8 cellular contexts compared by ENCODE assay signal in the genomic region with DNA sequence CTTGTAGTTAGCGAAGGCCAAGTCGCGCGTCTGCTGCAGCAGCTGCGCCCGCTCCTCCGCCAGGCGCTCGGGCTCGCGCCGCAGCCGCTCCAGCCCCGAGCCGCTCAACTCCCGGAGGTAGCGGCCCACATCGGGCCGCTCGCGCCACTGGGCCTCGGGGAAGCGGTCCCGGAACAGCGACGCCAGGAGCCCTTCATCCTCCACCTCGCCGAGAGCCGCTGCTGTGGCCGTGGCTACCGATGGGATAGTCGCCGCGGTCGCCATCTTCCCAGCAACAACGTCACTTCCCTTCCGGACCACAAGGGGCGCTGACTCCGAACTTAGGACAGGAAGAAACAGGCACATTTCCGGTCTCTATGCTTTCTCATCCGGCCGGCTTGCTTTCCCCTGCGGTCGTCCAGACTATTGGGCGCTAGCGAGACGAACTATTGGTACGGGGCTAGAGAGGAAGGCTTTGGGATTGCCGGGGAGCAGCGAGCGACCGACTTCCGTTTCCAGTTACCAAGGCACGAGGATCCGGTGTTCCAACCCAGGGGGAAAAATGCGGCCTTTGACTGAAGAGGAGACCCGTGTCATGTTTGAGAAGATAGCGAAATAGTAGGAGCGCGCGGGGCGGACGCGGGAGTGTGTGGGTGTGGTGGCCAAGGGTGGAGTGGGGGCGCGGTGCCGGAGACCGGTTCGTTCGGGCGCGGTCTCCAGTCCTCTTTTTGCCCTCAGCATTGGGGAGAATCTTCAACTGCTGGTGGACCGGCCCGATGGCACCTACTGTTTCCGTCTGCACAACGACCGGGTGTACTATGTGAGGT. TPM values are rescaled to one million over a fixed set of nuclear protein-coding genes. Genes with fewer than 3 reads are reported as not detected.
DNase-seq lines count a peak whose midpoint lies in the region; ATAC-seq and TF ChIP-seq lines count a peak whose summit lies in the region.

A gene with protein sequence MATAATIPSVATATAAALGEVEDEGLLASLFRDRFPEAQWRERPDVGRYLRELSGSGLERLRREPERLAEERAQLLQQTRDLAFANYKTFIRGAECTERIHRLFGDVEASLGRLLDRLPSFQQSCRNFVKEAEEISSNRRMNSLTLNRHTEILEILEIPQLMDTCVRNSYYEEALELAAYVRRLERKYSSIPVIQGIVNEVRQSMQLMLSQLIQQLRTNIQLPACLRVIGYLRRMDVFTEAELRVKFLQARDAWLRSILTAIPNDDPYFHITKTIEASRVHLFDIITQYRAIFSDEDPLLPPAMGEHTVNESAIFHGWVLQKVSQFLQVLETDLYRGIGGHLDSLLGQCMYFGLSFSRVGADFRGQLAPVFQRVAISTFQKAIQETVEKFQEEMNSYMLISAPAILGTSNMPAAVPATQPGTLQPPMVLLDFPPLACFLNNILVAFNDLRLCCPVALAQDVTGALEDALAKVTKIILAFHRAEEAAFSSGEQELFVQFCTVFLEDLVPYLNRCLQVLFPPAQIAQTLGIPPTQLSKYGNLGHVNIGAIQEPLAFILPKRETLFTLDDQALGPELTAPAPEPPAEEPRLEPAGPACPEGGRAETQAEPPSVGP (minus strand): TSS at position 276 of the 806 bp plus-strand sequence. CDS start 12 bp downstream, at position 264.
A gene (plus strand): TSS at position 484 of the 806 bp plus-strand sequence. CDS start 58 bp downstream, at position 542.

- TF ChIP-seq CTCF in colonic mucosa (IDR thresholded peaks at IDR 0.05): peak; percentile 84

- H3K4me3 Mint-ChIP-seq in activated CD4-positive, alpha-beta T cell treated with anti-CD3 and anti-CD28 coated beads, Interleukin-2, amount 10 ng/mL, durations not matched to agents 24 days and 14 days: peak within 1 kb of the TSS; percentile 98

- H3K9me3 ChIP-seq in colonic mucosa: no peaks in the 10 kb centered on the region

- no peaks in the 10 kb centered on the region for H3K27me3 ChIP-seq in colonic mucosa
- H3K27me3 ChIP-seq in layer of hippocampus (ENCODE audit: control insufficient read depth, insufficient read depth, low read length): no peaks in the 10 kb centered on the region

- peak within 1 kb of the TSS; percentile 80 to 90 for H3K9ac ChIP-seq in colonic mucosa (ENCODE audit: low read depth in 2 of 2, low read length in 2 of 2)

- H3K4me1 Mint-ChIP-seq in activated CD4-positive, alpha-beta T cell treated with anti-CD3 and anti-CD28 coated beads, Interleukin-2, amount 10 ng/mL, durations not matched to agents 24 days and 14 days: peaks cover 40% of the 10 kb centered on the region

- H3K27ac Mint-ChIP-seq in activated CD4-positive, alpha-beta T cell treated with anti-CD3 and anti-CD28 coated beads, Interleukin-2, amount 10 ng/mL, durations not matched to agents 24 days and 14 days: peak within 1 kb of the TSS; percentile 99

- H3K4me1 ChIP-seq in colonic mucosa: peaks cover 15% of the 10 kb centered on the region

- H3K27ac ChIP-seq in colonic mucosa: peak within 1 kb of the TSS; percentile 93
- peak within 1 kb of the TSS; percentile 94 for H3K27ac ChIP-seq in layer of hippocampus (ENCODE audit: low read depth, low read length)

- peak; percentile 46 to 96 (median 92) for DNase-seq in C1 segment of cervical spinal cord (lab: John Stamatoyannopoulos, UW)
- peak; percentile 90 for DNase-seq in NCI-H526 treated with DMSO at 0.1 percent for 48 hours (lab: John Stamatoyannopoulos, UW)
- peak; percentile 98 for DNase-seq in activated CD4-positive, alpha-beta T cell treated with anti-CD3 and anti-CD28 coated beads, Interleukin-2, amount 10 ng/mL, durations not matched to agents 24 days and 14 days
- peak; percentile 97 for DNase-seq in colonic mucosa
- DNase-seq in stimulated activated CD4-positive, alpha-beta T cell treated with anti-CD3 and anti-CD28 coated beads, Interleukin-1b, Interleukin-23, amount 100 ng/mL, for 4 hours (ENCODE audit: low read depth in 2 of 2): peak; percentile 84 to 86

- no peaks in the 10 kb centered on the region for H3K9me3 Mint-ChIP-seq in activated CD4-positive, alpha-beta T cell treated with anti-CD3 and anti-CD28 coated beads, Interleukin-2, amount 10 ng/mL, durations not matched to agents 24 days and 14 days

- peaks cover 6% of the 10 kb centered on the region for H3K36me3 ChIP-seq in colonic mucosa

- ATAC-seq in GM19324 (IDR thresholded peaks at IDR 0.05; ENCODE audit: low FRiP score, unreplicated experiment): peak; percentile 89
- ATAC-seq in HG03469 (IDR thresholded peaks at IDR 0.05; ENCODE audit: unreplicated experiment): peak; percentile 64

- H3K36me3 Mint-ChIP-seq in activated CD4-positive, alpha-beta T cell treated with anti-CD3 and anti-CD28 coated beads, Interleukin-2, amount 10 ng/mL, durations not matched to agents 24 days and 14 days (ENCODE audit: low read depth): peaks cover 71% of the 10 kb centered on the region

- no peaks in the 10 kb centered on the region for H3K27me3 Mint-ChIP-seq in activated CD4-positive, alpha-beta T cell treated with anti-CD3 and anti-CD28 coated beads, Interleukin-2, amount 10 ng/mL, durations not matched to agents 24 days and 14 days

- peak within 1 kb of the TSS; percentile 88 for H3K4me3 ChIP-seq in colonic mucosa

- intact Hi-C loops in activated CD4-positive, alpha-beta T cell treated with anti-CD3 and anti-CD28 coated beads, Interleukin-2, amount 10 ng/mL, durations not matched to agents 24 days and 14 days (cut with micrococcal nuclease): loop anchor here (1.0 to 10.0 kb wide), 6 partner anchors 9 to 1675 kb away; a partner anchor contains a TSS
- intact Hi-C loops in colonic mucosa (cut with DNase I): no loop called here

RNA-seq across cellular contexts. Expression of the first gene that starts in this region (rescaled TPM):
- total RNA-seq in activated CD4-positive, alpha-beta T cell treated with anti-CD3 and anti-CD28 coated beads, Interleukin-2, amount 10 ng/mL, durations not matched to agents 24 days and 14 days: 44.1 and 44.6 TPM in 2 replicates
- total RNA-seq in colonic mucosa: 10 to 100 TPM; 28.4 to 44.5 TPM

RNA-seq across cellular contexts. Expression of the second gene that starts in this region (rescaled TPM):
- total RNA-seq in activated CD4-positive, alpha-beta T cell treated with anti-CD3 and anti-CD28 coated beads, Interleukin-2, amount 10 ng/mL, durations not matched to agents 24 days and 14 days: 81.2 and 84.8 TPM in 2 replicates
- total RNA-seq in colonic mucosa: 10 to 100 TPM; 22.0 to 23.7 TPM

Comparison
In these comparisons a context has a peak if more than half of its experiments do, and no peak if none do; other contexts are left out.
1. Peak in every context shown above with its lines: DNase-seq, ATAC-seq, H3K4me3 ChIP-seq and H3K27ac ChIP-seq.